20 cellular contexts compared by ENCODE assay signal in genomic region chr2:9836074-9836473, GRCh38.
"Had no signal": no experiment of that assay in that cellular context is flagged by ENCODE, and none has a peak within 500 bp of the region (broad histone marks: within the 10 kb centered on the region; RNA-seq: fewer than 3 reads in every experiment).

No MANE protein-coding gene starts in this region.

- ATAC-seq: activated CD4-positive, CD25-positive, alpha-beta regulatory T cell treated with anti-CD3 and anti-CD28 coated beads, Interleukin-2, amount 50 U/mL, for 24 hours; activated CD8-positive, alpha-beta T cell treated with anti-CD3 and anti-CD28 coated beads for 36 hours; activated T-cell treated with anti-CD3 and anti-CD28 coated beads, Interleukin-2, amount 50 U/mL, for 72 hours had no signal

- FAIRE-seq: RCC 7860 had no signal

- H3K4me3 ChIP-seq: adrenal gland had no signal

- H3K4me1 ChIP-seq: adrenal gland had no signal

- H3K9me3 ChIP-seq: adrenal gland had no signal

- H3K36me3 ChIP-seq: adrenal gland had no signal

- H3K27me3 ChIP-seq: adrenal gland had no signal

- H3K27ac ChIP-seq: adrenal gland had no signal

- DNase-seq: activated CD4-positive, alpha-beta T cell treated with anti-CD3 and anti-CD28 coated beads for 4 hours; activated CD8-positive, alpha-beta memory T cell treated with anti-CD3 and anti-CD28 coated beads, Interleukin-2, amount 50 U/mL, for 4 hours; activated CD8-positive, alpha-beta T cell treated with anti-CD3 and anti-CD28 coated beads for 36 hours; activated gamma-delta T cell treated with Interleukin-2 at 50 U/mL for 16 hours; activated naive CD4-positive, alpha-beta T cell treated with anti-CD3 and anti-CD28 coated beads, Interleukin-2, amount 10 ng/mL, durations not matched to agents 7 days and 5 days; activated naive CD8-positive, alpha-beta T cell treated with anti-CD3 and anti-CD28 coated beads for 36 hours; activated T-cell treated with anti-CD3 and anti-CD28 coated beads, Interleukin-2, amount 50 U/mL, for 72 hours; adrenal gland; anterior cingulate cortex; KBM-7; NCI-H1092; NCI-H1417; NCI-H1930; NCI-H2171 treated with DMSO at 0.1 percent for 48 hours; NCI-H226; NCI-H526; NCI-H774; SHP77 treated with DMSO at 0.1 percent for 48 hours had no signal
